1 cellular context compared by ENCODE assay signal in genomic region chr2:68574202-68574791, GRCh38.
TF ChIP-seq lines count a peak whose summit lies in the region.

No MANE protein-coding gene starts in this region.

TF ChIP-seq in K562, 482 proteins besides CTCF, POLR2A, EP300 and RAD21 (continued from another document):
- TF ChIP-seq, protein P1, sequence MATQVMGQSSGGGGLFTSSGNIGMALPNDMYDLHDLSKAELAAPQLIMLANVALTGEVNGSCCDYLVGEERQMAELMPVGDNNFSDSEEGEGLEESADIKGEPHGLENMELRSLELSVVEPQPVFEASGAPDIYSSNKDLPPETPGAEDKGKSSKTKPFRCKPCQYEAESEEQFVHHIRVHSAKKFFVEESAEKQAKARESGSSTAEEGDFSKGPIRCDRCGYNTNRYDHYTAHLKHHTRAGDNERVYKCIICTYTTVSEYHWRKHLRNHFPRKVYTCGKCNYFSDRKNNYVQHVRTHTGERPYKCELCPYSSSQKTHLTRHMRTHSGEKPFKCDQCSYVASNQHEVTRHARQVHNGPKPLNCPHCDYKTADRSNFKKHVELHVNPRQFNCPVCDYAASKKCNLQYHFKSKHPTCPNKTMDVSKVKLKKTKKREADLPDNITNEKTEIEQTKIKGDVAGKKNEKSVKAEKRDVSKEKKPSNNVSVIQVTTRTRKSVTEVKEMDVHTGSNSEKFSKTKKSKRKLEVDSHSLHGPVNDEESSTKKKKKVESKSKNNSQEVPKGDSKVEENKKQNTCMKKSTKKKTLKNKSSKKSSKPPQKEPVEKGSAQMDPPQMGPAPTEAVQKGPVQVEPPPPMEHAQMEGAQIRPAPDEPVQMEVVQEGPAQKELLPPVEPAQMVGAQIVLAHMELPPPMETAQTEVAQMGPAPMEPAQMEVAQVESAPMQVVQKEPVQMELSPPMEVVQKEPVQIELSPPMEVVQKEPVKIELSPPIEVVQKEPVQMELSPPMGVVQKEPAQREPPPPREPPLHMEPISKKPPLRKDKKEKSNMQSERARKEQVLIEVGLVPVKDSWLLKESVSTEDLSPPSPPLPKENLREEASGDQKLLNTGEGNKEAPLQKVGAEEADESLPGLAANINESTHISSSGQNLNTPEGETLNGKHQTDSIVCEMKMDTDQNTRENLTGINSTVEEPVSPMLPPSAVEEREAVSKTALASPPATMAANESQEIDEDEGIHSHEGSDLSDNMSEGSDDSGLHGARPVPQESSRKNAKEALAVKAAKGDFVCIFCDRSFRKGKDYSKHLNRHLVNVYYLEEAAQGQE (CRISPR knock-in tag; IDR thresholded peaks at IDR 0.05; ENCODE audit: low read depth), result no peak
- TF ChIP-seq RHOXF2B (CRISPR knock-in tag; conservative IDR thresholded peaks at IDR 0.05) (no peak), MAFK (IDR thresholded peaks at IDR 0.05; ENCODE audit: low read length) (peak; percentile 68; the same call in 1 of the 2 replicates), ZNF224 (CRISPR knock-in tag; IDR thresholded peaks at IDR 0.05) (no peak), MAFF (IDR thresholded peaks at IDR 0.05; ENCODE audit: low read length) (peak; percentile 73), ZFP30 (CRISPR knock-in tag; IDR thresholded peaks at IDR 0.05; ENCODE audit: borderline replicate concordance) (no peak), BRF1 (IDR thresholded peaks at IDR 0.05; ENCODE audit: borderline replicate concordance, extremely low read depth, insufficient read length) (no peak), TRIM25 (IDR thresholded peaks at IDR 0.05; ENCODE audit: borderline replicate concordance) (no peak), PHB2 (IDR thresholded peaks at IDR 0.05; ENCODE audit: low read depth) (no peak), ZNF3 (CRISPR knock-in tag; IDR thresholded peaks at IDR 0.05) (no peak), TCF3 (CRISPR knock-in tag; IDR thresholded peaks at IDR 0.05) (peak; percentile 23; the same call in 1 of the 2 replicates), ZNF407 (IDR thresholded peaks at IDR 0.05; ENCODE audit: low read depth) (no peak), E4F1 (CRISPR knock-in tag; IDR thresholded peaks at IDR 0.05; ENCODE audit: borderline replicate concordance) (no peak), FOXA1 (IDR thresholded peaks at IDR 0.05; ENCODE audit: borderline replicate concordance) (no peak), MEIS2 (IDR thresholded peaks at IDR 0.05; ENCODE audit: partially characterized antibody) (peak; percentile 71), RBM25 (IDR thresholded peaks at IDR 0.05; ENCODE audit: low read depth, low read length, severe bottlenecking) (no peak), ZFX (CRISPR knock-in tag; IDR thresholded peaks at IDR 0.05) (no peak), KLF1 (tag; IDR thresholded peaks at IDR 0.05) (no peak), DLX4 (CRISPR knock-in tag; IDR thresholded peaks at IDR 0.05) (no peak), SMARCA4 (IDR thresholded peaks at IDR 0.05) (no peak), SAFB (IDR thresholded peaks at IDR 0.05; ENCODE audit: borderline replicate concordance, low read depth, low read length) (no peak), KDM5B (IDR thresholded peaks at IDR 0.05; ENCODE audit: insufficient replicate concordance, low read depth, low read length) (no peak), PRMT5 (CRISPR knock-in tag; IDR thresholded peaks at IDR 0.05) (no peak), GABPA (tag; conservative IDR thresholded peaks at IDR 0.05; ENCODE audit: low read depth) (no peak), MYC (IDR thresholded peaks at IDR 0.05; ENCODE audit: low read depth, low read length) (no peak), MYC (CRISPR knock-in tag; IDR thresholded peaks at IDR 0.05; ENCODE audit: borderline replicate concordance, low read depth) (no peak), C11orf30 (IDR thresholded peaks at IDR 0.05; ENCODE audit: low read depth) (peak; percentile 79)
- TF ChIP-seq, protein P2, sequence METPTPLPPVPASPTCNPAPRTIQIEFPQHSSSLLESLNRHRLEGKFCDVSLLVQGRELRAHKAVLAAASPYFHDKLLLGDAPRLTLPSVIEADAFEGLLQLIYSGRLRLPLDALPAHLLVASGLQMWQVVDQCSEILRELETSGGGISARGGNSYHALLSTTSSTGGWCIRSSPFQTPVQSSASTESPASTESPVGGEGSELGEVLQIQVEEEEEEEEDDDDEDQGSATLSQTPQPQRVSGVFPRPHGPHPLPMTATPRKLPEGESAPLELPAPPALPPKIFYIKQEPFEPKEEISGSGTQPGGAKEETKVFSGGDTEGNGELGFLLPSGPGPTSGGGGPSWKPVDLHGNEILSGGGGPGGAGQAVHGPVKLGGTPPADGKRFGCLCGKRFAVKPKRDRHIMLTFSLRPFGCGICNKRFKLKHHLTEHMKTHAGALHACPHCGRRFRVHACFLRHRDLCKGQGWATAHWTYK (CRISPR knock-in tag; IDR thresholded peaks at IDR 0.05), result no peak
- TF ChIP-seq, protein P3, sequence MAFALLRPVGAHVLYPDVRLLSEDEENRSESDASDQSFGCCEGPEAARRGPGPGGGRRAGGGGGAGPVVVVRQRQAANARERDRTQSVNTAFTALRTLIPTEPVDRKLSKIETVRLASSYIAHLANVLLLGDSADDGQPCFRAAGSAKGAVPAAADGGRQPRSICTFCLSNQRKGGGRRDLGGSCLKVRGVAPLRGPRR (CRISPR knock-in tag; IDR thresholded peaks at IDR 0.05), result no peak
- TF ChIP-seq, protein P4, sequence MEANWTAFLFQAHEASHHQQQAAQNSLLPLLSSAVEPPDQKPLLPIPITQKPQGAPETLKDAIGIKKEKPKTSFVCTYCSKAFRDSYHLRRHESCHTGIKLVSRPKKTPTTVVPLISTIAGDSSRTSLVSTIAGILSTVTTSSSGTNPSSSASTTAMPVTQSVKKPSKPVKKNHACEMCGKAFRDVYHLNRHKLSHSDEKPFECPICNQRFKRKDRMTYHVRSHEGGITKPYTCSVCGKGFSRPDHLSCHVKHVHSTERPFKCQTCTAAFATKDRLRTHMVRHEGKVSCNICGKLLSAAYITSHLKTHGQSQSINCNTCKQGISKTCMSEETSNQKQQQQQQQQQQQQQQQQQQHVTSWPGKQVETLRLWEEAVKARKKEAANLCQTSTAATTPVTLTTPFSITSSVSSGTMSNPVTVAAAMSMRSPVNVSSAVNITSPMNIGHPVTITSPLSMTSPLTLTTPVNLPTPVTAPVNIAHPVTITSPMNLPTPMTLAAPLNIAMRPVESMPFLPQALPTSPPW (CRISPR knock-in tag; IDR thresholded peaks at IDR 0.05), result no peak
